In the genomic region with DNA sequence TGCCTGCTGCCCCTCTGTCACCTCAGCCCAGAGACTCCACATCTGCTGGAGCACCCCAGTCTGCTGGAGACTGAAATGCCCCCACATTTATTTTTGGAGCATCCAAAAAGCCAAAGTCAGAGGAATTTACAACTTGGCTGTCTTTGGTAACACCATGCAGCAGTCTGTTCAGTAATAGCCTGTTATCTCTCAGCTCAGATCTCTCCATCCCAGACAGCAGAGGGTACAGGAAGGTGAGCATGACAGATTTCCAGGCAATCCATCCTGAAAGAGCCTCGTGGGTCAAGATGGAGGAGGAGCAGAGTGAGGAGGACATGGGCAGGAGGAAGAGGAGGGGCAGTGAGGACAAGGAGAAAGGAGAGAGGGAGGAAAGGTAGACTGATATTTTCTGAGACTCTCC, we compare ENCODE assay signal across 25 cellular contexts. TPM values are rescaled to one million over a fixed set of nuclear protein-coding genes. Genes with fewer than 3 reads are reported as not detected.
"Had no signal": no experiment of that assay in that cellular context is flagged by ENCODE, and none has a peak within 500 bp of the region (broad histone marks: within the 10 kb centered on the region; RNA-seq: fewer than 3 reads in every experiment).

No MANE protein-coding gene starts in this region.

- ATAC-seq: activated CD4-positive, CD25-positive, alpha-beta regulatory T cell treated with anti-CD3 and anti-CD28 coated beads, Interleukin-2, amount 50 U/mL, for 24 hours; activated CD8-positive, alpha-beta T cell treated with anti-CD3 and anti-CD28 coated beads for 36 hours; activated T-cell treated with anti-CD3 and anti-CD28 coated beads, Interleukin-2, amount 50 U/mL, for 4 hours; activated T-helper 17 cell treated with anti-CD3 and anti-CD28 coated beads, Interleukin-2, amount 50 U/mL, for 72 hours; esophagus mucosa; T-helper 17 cell had no signal

- H3K27ac ChIP-seq: brain microvascular endothelial cell, WERI-Rb-1 had no signal

- DNase-seq: activated B cell treated with CpG ODN at 0.5 μM for 24 hours; activated CD4-positive, alpha-beta T cell treated with anti-CD3 and anti-CD28 coated beads for 48 hours; activated CD4-positive, alpha-beta T cell treated with anti-CD3 and anti-CD28 coated beads, Interleukin-2, amount 50 U/mL, for 1 hour; activated CD4-positive, alpha-beta T cell treated with anti-CD3 and anti-CD28 coated beads, Interleukin-2, amount 50 U/mL, for 48 hours; activated CD8-positive, alpha-beta memory T cell treated with anti-CD3 and anti-CD28 coated beads for 24 hours; activated CD8-positive, alpha-beta T cell treated with anti-CD3 and anti-CD28 coated beads for 36 hours; activated gamma-delta T cell treated with Interleukin-2 at 50 U/mL for 16 hours; activated naive CD4-positive, alpha-beta T cell treated with anti-CD3 and anti-CD28 coated beads, Interleukin-2, amount 50 U/mL, for 16 hours; activated naive CD4-positive, alpha-beta T cell treated with Interleukin-2 at 50 U/mL for 16 hours; activated T-cell treated with anti-CD3 and anti-CD28 coated beads, Interleukin-2, amount 50 U/mL, for 4 hours; amniotic stem cell; anterior cingulate cortex; brain microvascular endothelial cell; caudate nucleus; cortex of kidney; dermis blood vessel endothelial cell; effector CD4-positive, alpha-beta T cell; foreskin fibroblast; T-helper 1 cell; T-helper 17 cell; T1000; WERI-Rb-1 had no signal

- H3K27me3 ChIP-seq: brain microvascular endothelial cell had no signal

- H3K36me3 ChIP-seq: brain microvascular endothelial cell, WERI-Rb-1 had no signal

RNA-seq across cellular contexts. Expression of a gene that starts 55.9 kb away (rescaled TPM):
- total RNA-seq: activated B cell treated with CpG ODN at 0.5 μM for 24 hours; activated CD8-positive, alpha-beta T cell treated with anti-CD3 and anti-CD28 coated beads for 36 hours; activated T-cell treated with anti-CD3 and anti-CD28 coated beads, Interleukin-2, amount 50 U/mL, for 4 hours; activated T-helper 17 cell treated with anti-CD3 and anti-CD28 coated beads, Interleukin-2, amount 50 U/mL, for 72 hours; dermis blood vessel endothelial cell; T-helper 17 cell had no signal
